Comparison of ENCODE assay signal across 9 cellular contexts in the genomic region with DNA sequence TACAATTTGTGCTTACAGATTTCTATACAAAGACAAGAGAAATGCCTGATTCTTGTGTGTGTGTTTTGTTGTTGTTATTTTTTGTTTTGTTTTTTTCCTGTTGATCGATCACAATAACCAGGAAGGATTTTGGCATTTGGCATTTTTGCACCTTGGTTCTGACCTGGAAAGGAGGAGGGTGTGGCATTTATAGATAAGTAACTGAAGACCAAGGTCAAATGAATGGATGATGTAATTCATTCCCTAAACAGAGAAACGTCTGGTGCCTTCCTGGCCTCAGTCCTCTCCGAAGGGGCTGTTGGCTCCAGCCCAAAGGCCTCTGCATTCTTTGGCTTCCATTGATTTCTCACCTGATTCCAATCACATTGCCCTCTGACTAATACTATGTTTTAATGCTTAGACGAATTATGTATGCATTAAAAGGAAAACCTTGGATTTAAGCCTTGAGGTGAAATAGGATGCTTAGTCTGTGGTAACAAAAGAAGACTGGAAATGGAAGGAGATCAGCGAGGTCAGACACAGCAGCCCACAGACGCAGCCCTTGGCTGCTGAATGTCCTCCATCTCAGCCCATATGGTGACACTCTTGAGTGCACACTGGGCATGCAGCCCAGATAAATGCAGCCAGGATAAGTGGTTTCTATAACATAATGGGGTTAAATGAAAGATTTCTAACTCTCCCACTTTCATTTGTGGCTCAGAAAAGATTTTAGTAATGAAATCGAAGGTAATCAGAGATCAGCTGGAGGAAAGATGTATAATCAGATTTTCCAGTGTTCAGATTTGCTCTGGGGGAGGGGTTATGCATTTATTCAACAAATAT.
DNase-seq lines count a peak whose midpoint lies in the region; ATAC-seq, FAIRE-seq and TF ChIP-seq lines count a peak whose summit lies in the region.
"Had no signal": no experiment of that assay in that cellular context is flagged by ENCODE, and none has a peak within 500 bp of the region (broad histone marks: within the 10 kb centered on the region; RNA-seq: fewer than 3 reads in every experiment).

No MANE protein-coding gene starts in this region.

- no peaks in the 10 kb centered on the region for H4K20me1 ChIP-seq in H1 (replicated peaks in 1 of 2; ENCODE audit: control insufficient read depth in 1 of 2, insufficient read depth in 2 of 2, low read length in 2 of 2)

- TF ChIP-seq POLR2A in breast epithelium (IDR thresholded peaks at IDR 0.05) = no peak
- no peak for TF ChIP-seq POLR2A in H1 (IDR thresholded peaks at IDR 0.05; ENCODE audit: control extremely low read depth in 1 of 2, low read depth in 2 of 2, low read length in 2 of 2)
- TF ChIP-seq POLR2A in transverse colon (IDR thresholded peaks at IDR 0.05) = no peak
- TF ChIP-seq POLR2A in upper lobe of left lung (IDR thresholded peaks at IDR 0.05) = no peak

- H3K56ac ChIP-seq in H1 (replicated peaks; ENCODE audit: insufficient read length, low read depth, low read length) = no peak overlapping the region

- H3K18ac ChIP-seq in H1 (ENCODE audit: extremely low read depth, low read length) = no peak overlapping the region; the same call in 1 of the 2 replicates

- no peak overlapping the region for H3K27ac Mint-ChIP-seq in MCF 10A (ENCODE audit: low read depth, unreplicated experiment)
- no peak overlapping the region for H3K27ac Mint-ChIP-seq in stimulated activated memory B cell treated with anti-CD40 and anti-IgM and Interleukin-4, amounts not matched to agents 10 μg/mL and 1 μg/mL and 100 μg/mL, for 72 hours
- H3K27ac Mint-ChIP-seq: B cell had no signal

- H3K9ac ChIP-seq in H1 (replicated peaks in 1 of 4; ENCODE audit: extremely low read depth in 1 of 4, low read depth in 3 of 4, low read length in 3 of 4) = no peak overlapping the region

- H3K79me2 ChIP-seq in H1 (ENCODE audit: control insufficient read depth in 1 of 2, insufficient read depth in 2 of 2, low read length in 2 of 2) = no peaks in the 10 kb centered on the region

- TF ChIP-seq CTCF in MCF 10A (IDR thresholded peaks at IDR 0.05; ENCODE audit: unreplicated experiment) (no peak), breast epithelium (IDR thresholded peaks at IDR 0.05) (no peak), H1 (IDR thresholded peaks at IDR 0.05; ENCODE audit: control extremely low read depth in 1 of 3, insufficient read depth in 1 of 3, low read depth in 1 of 3, low read length in 3 of 3) (no peak), transverse colon (IDR thresholded peaks at IDR 0.05) (no peak), upper lobe of left lung (IDR thresholded peaks at IDR 0.05) (no peak)

- BruUV-seq in MCF 10A (replicated peaks; lab: Mats Ljungman, UMichigan) = TSS peak; percentile 36

- no peak overlapping the region; the same call in 1 of the 2 replicates for H2BK15ac ChIP-seq in H1 (ENCODE audit: low read length)

- peak; percentile 19 for FAIRE-seq in H1 (lab: Jason Lieb, UNC)

- H2AK5ac ChIP-seq in H1 (ENCODE audit: low read depth, low read length) = no peak overlapping the region

- intact Hi-C loops in MCF 10A (cut with micrococcal nuclease) = loop anchor here (1.0 to 5.0 kb wide), 6 partner anchors 11 to 609 kb away; no protein-coding TSS in a partner anchor
- intact Hi-C loops in breast epithelium (cut with DNase I; ENCODE audit: low total_unique reads) = no loop called here
- intact Hi-C loops in transverse colon (cut with DNase I; ENCODE audit: low total_unique reads) = loop anchor here (5.0 to 10.0 kb wide), 3 partner anchors 59 to 431 kb away; partner anchors contain the start of gene TRIM2

- POLR2A ChIA-PET in MCF 10A (lab: Yijun Ruan, JAX) = interaction anchor here (1.2 kb wide), 1 partner anchor 12 kb away, joined by 3 read pairs; no protein-coding TSS in a partner anchor
- POLR2A ChIA-PET in H1 (lab: Charles Lee; ENCODE audit: partially characterized antibody) = no interaction called here

- H3K23ac ChIP-seq in H1 (ENCODE audit: insufficient read length) = no peak overlapping the region

- H4K5ac ChIP-seq in H1 (ENCODE audit: insufficient read length, low read depth, low read length) = no peak overlapping the region

- H3K27ac ChIP-seq in breast epithelium (no peak overlapping the region), H1 (ENCODE audit: low read depth, low read length) (no peak overlapping the region), transverse colon (peak overlapping the region; percentile 20 to 60 (median 38)), upper lobe of left lung (no peak overlapping the region)

- H2BK20ac ChIP-seq in H1 (ENCODE audit: low read length) = peak overlapping the region; percentile 29; the same call in 1 of the 2 replicates

- in situ Hi-C loops in transverse colon (cut with MboI; ENCODE audit: low pct_ligation_motif_present in 1 of 4, low pct_unique_long_range_greater_than_20kb in 1 of 4, low sequenced_read_pairs in 3 of 4) = loop anchor here (5.0 to 25.0 kb wide), 6 partner anchors 169 to 444 kb away; no protein-coding TSS in a partner anchor

- peak overlapping the region; percentile 72; the same call in 1 of the 2 replicates for H2AFZ ChIP-seq in H1 (ENCODE audit: low read length)

- no peak overlapping the region for H3K4me3 Mint-ChIP-seq in MCF 10A (ENCODE audit: unreplicated experiment)
- H3K4me3 Mint-ChIP-seq in stimulated activated memory B cell treated with anti-CD40 and anti-IgM and Interleukin-4, amounts not matched to agents 10 μg/mL and 1 μg/mL and 100 μg/mL, for 72 hours = no peak overlapping the region
- H3K4me3 Mint-ChIP-seq: B cell had no signal

- CTCF ChIA-PET in MCF 10A (lab: Yijun Ruan, JAX) (interaction anchor here (0.6 to 2.4 kb wide), 32 partner anchors 8 to 491 kb away, joined by 3 to 36 read pairs (median 4); no protein-coding TSS in a partner anchor), H1 (lab: Charles Lee; ENCODE audit: partially characterized antibody) (interaction anchor here (0.9 to 5.4 kb wide), 35 partner anchors 8 to 430 kb away, joined by 3 to 53 read pairs (median 5); partner anchors contain the start of gene TRIM2)

- H3K27me3 ChIP-seq in breast epithelium (no peaks in the 10 kb centered on the region), H1 (replicated peaks in 1 of 4; ENCODE audit: control insufficient read depth in 3 of 4, extremely low read depth in 1 of 4, insufficient read depth in 3 of 4, low read length in 3 of 4) (no peaks in the 10 kb centered on the region), transverse colon (no peaks in the 10 kb centered on the region), upper lobe of left lung (no peaks in the 10 kb centered on the region)

- H3K4me3 ChIP-seq in breast epithelium (no peak overlapping the region), H1 (ENCODE audit: extremely low read depth in 1 of 4, insufficient read depth in 2 of 4, low read depth in 3 of 4, low read length in 4 of 4) (no peak overlapping the region), transverse colon (no peak overlapping the region), upper lobe of left lung (no peak overlapping the region)

- TF ChIP-seq EP300 in H1 (IDR thresholded peaks at IDR 0.05; ENCODE audit: borderline replicate concordance in 1 of 2, low read depth in 2 of 2, low read length in 2 of 2) = no peak
- no peak for TF ChIP-seq EP300 in transverse colon (IDR thresholded peaks at IDR 0.05; ENCODE audit: low read depth)
- TF ChIP-seq EP300 in upper lobe of left lung (IDR thresholded peaks at IDR 0.05) = no peak

- no peak overlapping the region for H4K91ac ChIP-seq in H1 (replicated peaks; ENCODE audit: insufficient read length, low read length)

- no peak overlapping the region; the same call in 1 of the 2 replicates for H2BK12ac ChIP-seq in H1 (ENCODE audit: low read depth, low read length)

- H3K9me3 ChIP-seq in breast epithelium = no peaks in the 10 kb centered on the region
- H3K9me3 ChIP-seq in H1 (ENCODE audit: insufficient read depth in 2 of 2, low read depth in 1 of 2, low read length in 1 of 2) = no peaks in the 10 kb centered on the region
- H3K9me3 ChIP-seq in transverse colon = no peaks in the 10 kb centered on the region
- H3K9me3 ChIP-seq in upper lobe of left lung = no peaks in the 10 kb centered on the region

- H3K36me3 Mint-ChIP-seq in MCF 10A (ENCODE audit: insufficient read depth, unreplicated experiment) = peaks cover 4% of the 10 kb centered on the region
- H3K36me3 Mint-ChIP-seq in stimulated activated memory B cell treated with anti-CD40 and anti-IgM and Interleukin-4, amounts not matched to agents 10 μg/mL and 1 μg/mL and 100 μg/mL, for 72 hours = no peaks in the 10 kb centered on the region

- no peak overlapping the region for H3K4me2 ChIP-seq in H1 (ENCODE audit: insufficient read depth in 1 of 2, low read depth in 2 of 2, low read length in 2 of 2)

- H3K4me1 ChIP-seq in breast epithelium (peaks cover 0 to 6% of the 10 kb centered on the region in 2 donors), H1 (replicated peaks in 1 of 4; ENCODE audit: control insufficient read depth in 3 of 4, insufficient read depth in 4 of 4, low read length in 3 of 4) (peaks cover 3 to 8% (median 4%) of the 10 kb centered on the region in 4 experiments; a peak in 4 of 7 replicates), transverse colon (peaks cover 0 to 14% (median 10%) of the 10 kb centered on the region in 4 donors), upper lobe of left lung (peaks cover 3 to 13% (median 10%) of the 10 kb centered on the region in 4 donors)

- H3K36me3 ChIP-seq in breast epithelium = no peaks in the 10 kb centered on the region
- no peaks in the 10 kb centered on the region for H3K36me3 ChIP-seq in H1 (ENCODE audit: control insufficient read depth in 2 of 4, insufficient read depth in 4 of 4, low read length in 3 of 4)
- H3K36me3 ChIP-seq in transverse colon = no peaks in the 10 kb centered on the region
- no peaks in the 10 kb centered on the region for H3K36me3 ChIP-seq in upper lobe of left lung

- no peak overlapping the region for H3K4ac ChIP-seq in H1 (replicated peaks; ENCODE audit: insufficient read length, low read depth, low read length)

- H3K79me1 ChIP-seq in H1 (ENCODE audit: low read depth, low read length) = no peaks in the 10 kb centered on the region

- no peak overlapping the region for H4K8ac ChIP-seq in H1 (ENCODE audit: extremely low read depth, insufficient read depth, low read length)

- H3K23me2 ChIP-seq in H1 (ENCODE audit: low read depth, low read length) = no peaks in the 10 kb centered on the region

- no peak overlapping the region for H2BK5ac ChIP-seq in H1 (ENCODE audit: low read depth, low read length)

- H2BK120ac ChIP-seq in H1 (replicated peaks; ENCODE audit: low read depth, low read length) = no peak overlapping the region

- H3K4me1 Mint-ChIP-seq in MCF 10A (ENCODE audit: insufficient read depth, unreplicated experiment) = peaks cover 17% of the 10 kb centered on the region
- peaks cover 31% of the 10 kb centered on the region for H3K4me1 Mint-ChIP-seq in stimulated activated memory B cell treated with anti-CD40 and anti-IgM and Interleukin-4, amounts not matched to agents 10 μg/mL and 1 μg/mL and 100 μg/mL, for 72 hours

- TF ChIP-seq RAD21 in H1 (IDR thresholded peaks at IDR 0.05 in 1 of 2, conservative IDR thresholded peaks at IDR 0.05 in 1 of 2; ENCODE audit: low read depth in 2 of 2, low read length in 2 of 2) = no peak

- no peak overlapping the region for H3K14ac ChIP-seq in H1 (ENCODE audit: insufficient read length)

- ATAC-seq in upper lobe of left lung (ENCODE audit: low FRiP score in 2 of 2) = no peak
- no peak for ATAC-seq in stimulated activated memory B cell treated with anti-CD40 and anti-IgM and Interleukin-4, amounts not matched to agents 10 μg/mL and 1 μg/mL and 100 μg/mL, for 72 hours

- no peaks in the 10 kb centered on the region for H3K9me3 Mint-ChIP-seq in MCF 10A (ENCODE audit: unreplicated experiment)
- H3K9me3 Mint-ChIP-seq in stimulated activated memory B cell treated with anti-CD40 and anti-IgM and Interleukin-4, amounts not matched to agents 10 μg/mL and 1 μg/mL and 100 μg/mL, for 72 hours = no peaks in the 10 kb centered on the region

- no peaks in the 10 kb centered on the region for H3K27me3 Mint-ChIP-seq in MCF 10A (ENCODE audit: insufficient read depth, unreplicated experiment)
- peaks cover 19% of the 10 kb centered on the region for H3K27me3 Mint-ChIP-seq in stimulated activated memory B cell treated with anti-CD40 and anti-IgM and Interleukin-4, amounts not matched to agents 10 μg/mL and 1 μg/mL and 100 μg/mL, for 72 hours

- DNase-seq in MCF 10A (ENCODE audit: unreplicated experiment) = peak; percentile 43
- no peak for DNase-seq in breast epithelium (ENCODE audit: low spot score in 2 of 2)
- peak; percentile 96 for DNase-seq in NCI-H69 (lab: John Stamatoyannopoulos, UW)
- no peak for DNase-seq in H1 (ENCODE audit: low read depth in 1 of 2, low spot score in 2 of 2)
- peak; percentile 29 for DNase-seq in transverse colon
- no peak for DNase-seq in upper lobe of left lung
- DNase-seq in NK-92 treated with Interleukin-12 subunit alpha and Interleukin-12 subunit beta, amount 100 ng/mL, for 24 hours (lab: John Stamatoyannopoulos, UW) = no peak

- 50% methylated on average over 7 of the region's 7 CpGs; no CpG with 5 or more reads in 1 of the 2 experiments for WGBS in H1 (ENCODE audit: extremely low coverage in 1 of 2, insufficient coverage in 1 of 2, insufficient read length in 1 of 2, insufficient replicate concordance in 2 of 2, low coverage in 1 of 2, low lambda C conversion rate in 2 of 2, missing lambda C conversion rate in 1 of 2), 2 experiments
- WGBS in transverse colon (ENCODE audit: low coverage in 1 of 2), 2 donors = 14 to 20% methylated on average over 7 of the region's 7 CpGs
- WGBS in upper lobe of left lung, 2 donors = 28 to 36% methylated on average over 7 of the region's 7 CpGs

Comparison
In these comparisons a context has a peak if more than half of its experiments do, and no peak if none do; other contexts are left out.
1. DNase-seq: peak in MCF 10A (single experiment), NCI-H69 (single experiment) and transverse colon (single experiment); none in breast epithelium (0 of 2), H1 (0 of 2), upper lobe of left lung (0 of 2) and NK-92 treated with Interleukin-12 subunit alpha and Interleukin-12 subunit beta, amount 100 ng/mL, for 24 hours (single experiment).
2. H3K27ac ChIP-seq: peak in transverse colon (4 of 4); none in breast epithelium (0 of 2), H1 (single experiment) and upper lobe of left lung (0 of 4).